ENCODE assay signal across 1 cellular context in the genomic region with DNA sequence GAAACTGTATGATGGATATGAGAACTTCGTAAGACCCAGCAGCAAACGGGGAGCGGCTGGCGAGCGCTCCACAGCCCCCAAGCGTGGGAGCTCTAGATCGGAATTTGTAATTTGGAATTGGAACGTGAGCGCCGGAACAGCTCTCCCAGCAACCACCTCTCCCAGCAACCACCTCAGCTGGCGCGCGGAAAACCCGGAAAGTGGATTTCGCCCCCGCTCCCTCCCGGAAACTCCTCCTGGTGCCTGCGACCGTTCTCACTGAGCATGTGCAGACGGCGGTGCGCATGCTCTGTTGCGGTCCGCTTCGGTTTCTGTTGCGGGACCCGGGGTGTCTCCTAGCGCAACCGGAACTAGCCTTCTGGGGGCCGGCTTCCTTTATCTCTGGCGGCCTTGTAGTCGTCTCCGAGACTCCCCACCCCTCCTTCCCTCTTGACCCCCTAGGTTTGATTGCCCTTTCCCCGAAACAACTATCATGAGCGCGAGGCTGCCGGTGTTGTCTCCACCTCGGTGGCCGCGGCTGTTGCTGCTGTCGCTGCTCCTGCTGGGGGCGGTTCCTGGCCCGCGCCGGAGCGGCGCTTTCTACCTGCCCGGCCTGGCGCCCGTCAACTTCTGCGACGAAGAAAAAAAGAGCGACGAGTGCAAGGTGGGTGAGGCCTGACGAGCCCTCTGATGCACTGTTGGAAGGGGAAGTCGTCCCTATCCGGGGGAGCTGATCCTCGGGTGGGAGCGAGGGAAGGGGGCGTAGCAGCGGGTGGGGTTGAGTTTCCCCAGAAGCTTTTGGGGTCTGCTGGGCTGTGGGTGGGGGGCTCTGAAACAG.
TF ChIP-seq lines count a peak whose summit lies in the region.

A gene with protein sequence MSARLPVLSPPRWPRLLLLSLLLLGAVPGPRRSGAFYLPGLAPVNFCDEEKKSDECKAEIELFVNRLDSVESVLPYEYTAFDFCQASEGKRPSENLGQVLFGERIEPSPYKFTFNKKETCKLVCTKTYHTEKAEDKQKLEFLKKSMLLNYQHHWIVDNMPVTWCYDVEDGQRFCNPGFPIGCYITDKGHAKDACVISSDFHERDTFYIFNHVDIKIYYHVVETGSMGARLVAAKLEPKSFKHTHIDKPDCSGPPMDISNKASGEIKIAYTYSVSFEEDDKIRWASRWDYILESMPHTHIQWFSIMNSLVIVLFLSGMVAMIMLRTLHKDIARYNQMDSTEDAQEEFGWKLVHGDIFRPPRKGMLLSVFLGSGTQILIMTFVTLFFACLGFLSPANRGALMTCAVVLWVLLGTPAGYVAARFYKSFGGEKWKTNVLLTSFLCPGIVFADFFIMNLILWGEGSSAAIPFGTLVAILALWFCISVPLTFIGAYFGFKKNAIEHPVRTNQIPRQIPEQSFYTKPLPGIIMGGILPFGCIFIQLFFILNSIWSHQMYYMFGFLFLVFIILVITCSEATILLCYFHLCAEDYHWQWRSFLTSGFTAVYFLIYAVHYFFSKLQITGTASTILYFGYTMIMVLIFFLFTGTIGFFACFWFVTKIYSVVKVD (plus strand): TSS at position 338 of the 817 bp plus-strand sequence. CDS start 135 bp downstream, at position 473.

TF ChIP-seq in HepG2, 621 proteins besides CTCF, POLR2A, EP300 and RAD21 (continued from another document and continues in another):
- TF ChIP-seq ZNF230 (CRISPR knock-in tag; IDR thresholded peaks at IDR 0.05) (0 out of 2 replicates have a peak, but pooled peaks have one; percentile 21), ZFAT (CRISPR knock-in tag; conservative IDR thresholded peaks at IDR 0.05) (no peak), ISX (CRISPR knock-in tag; conservative IDR thresholded peaks at IDR 0.05) (no peak), CENPT (CRISPR knock-in tag; IDR thresholded peaks at IDR 0.05; ENCODE audit: low read depth) (no peak), ZNF30 (CRISPR knock-in tag; IDR thresholded peaks at IDR 0.05) (no peak), KAT7 (CRISPR knock-in tag; IDR thresholded peaks at IDR 0.05; ENCODE audit: borderline replicate concordance) (peak; percentile 87; the same call in 1 of the 2 replicates), ZNF510 (CRISPR knock-in tag; IDR thresholded peaks at IDR 0.05; ENCODE audit: low read depth) (peak; percentile 84; the same call in 1 of the 2 replicates), SAP130 (CRISPR knock-in tag; IDR thresholded peaks at IDR 0.05; ENCODE audit: low read depth) (peak; percentile 95), NFYB (CRISPR knock-in tag; IDR thresholded peaks at IDR 0.05) (0 out of 2 replicates have a peak, but pooled peaks have one; percentile 15), PAWR (CRISPR knock-in tag; IDR thresholded peaks at IDR 0.05; ENCODE audit: borderline replicate concordance) (no peak), ZNF772 (CRISPR knock-in tag; IDR thresholded peaks at IDR 0.05) (peak; percentile 91), PTBP1 (IDR thresholded peaks at IDR 0.05; ENCODE audit: low read depth, low read length, poor library complexity, severe bottlenecking) (no peak), RFX3 (CRISPR knock-in tag; IDR thresholded peaks at IDR 0.05) (peak; percentile 31; the same call in 1 of the 2 replicates), JUN (CRISPR knock-in tag; IDR thresholded peaks at IDR 0.05) (peak; percentile 50; the same call in 1 of the 2 replicates), KLF6 (CRISPR knock-in tag; IDR thresholded peaks at IDR 0.05) (0 out of 2 replicates have a peak, but pooled peaks have one; percentile 39), HHEX (CRISPR knock-in tag; IDR thresholded peaks at IDR 0.05) (no peak), ZFP37 (CRISPR knock-in tag; IDR thresholded peaks at IDR 0.05; ENCODE audit: borderline replicate concordance) (0 out of 2 replicates have a peak, but pooled peaks have one; percentile 30), ZNF768 (CRISPR knock-in tag; IDR thresholded peaks at IDR 0.05) (no peak; the same call in 1 of the 2 replicates), ZNF317 (CRISPR knock-in tag; IDR thresholded peaks at IDR 0.05) (no peak), ATF7-NPFF (CRISPR knock-in tag; IDR thresholded peaks at IDR 0.05; ENCODE audit: low read depth) (no peak), E2F2 (CRISPR knock-in tag; IDR thresholded peaks at IDR 0.05; ENCODE audit: borderline replicate concordance) (no peak), RFX5 (IDR thresholded peaks at IDR 0.05; ENCODE audit: low read depth, low read length) (no peak), ZNF567 (CRISPR knock-in tag; IDR thresholded peaks at IDR 0.05; ENCODE audit: borderline replicate concordance) (no peak), MED1 (CRISPR knock-in tag; IDR thresholded peaks at IDR 0.05) (peak; percentile 62), ZNF644 (CRISPR knock-in tag; IDR thresholded peaks at IDR 0.05; ENCODE audit: low read depth) (no peak), ZBTB43 (CRISPR knock-in tag; conservative IDR thresholded peaks at IDR 0.05) (no peak), SRY (CRISPR knock-in tag; IDR thresholded peaks at IDR 0.05) (0 out of 2 replicates have a peak, but pooled peaks have one; percentile 62), FOXK2 (IDR thresholded peaks at IDR 0.05) (0 out of 2 replicates have a peak, but pooled peaks have one; percentile 19), MAFF (IDR thresholded peaks at IDR 0.05; ENCODE audit: low read depth, low read length) (no peak), ZNF800 (CRISPR knock-in tag; IDR thresholded peaks at IDR 0.05) (no peak), SIX1 (CRISPR knock-in tag; IDR thresholded peaks at IDR 0.05; ENCODE audit: borderline replicate concordance) (no peak), TFE3 (CRISPR knock-in tag; IDR thresholded peaks at IDR 0.05) (0 out of 2 replicates have a peak, but pooled peaks have one; percentile 23), HMG20A (CRISPR knock-in tag; IDR thresholded peaks at IDR 0.05; ENCODE audit: borderline replicate concordance) (no peak), ZEB1 (IDR thresholded peaks at IDR 0.05; ENCODE audit: insufficient replicate concordance, low read depth) (peak; percentile 65), MXD4 (CRISPR knock-in tag; IDR thresholded peaks at IDR 0.05) (peak; percentile 34; the same call in 1 of the 2 replicates)
- TF ChIP-seq, protein P1, sequence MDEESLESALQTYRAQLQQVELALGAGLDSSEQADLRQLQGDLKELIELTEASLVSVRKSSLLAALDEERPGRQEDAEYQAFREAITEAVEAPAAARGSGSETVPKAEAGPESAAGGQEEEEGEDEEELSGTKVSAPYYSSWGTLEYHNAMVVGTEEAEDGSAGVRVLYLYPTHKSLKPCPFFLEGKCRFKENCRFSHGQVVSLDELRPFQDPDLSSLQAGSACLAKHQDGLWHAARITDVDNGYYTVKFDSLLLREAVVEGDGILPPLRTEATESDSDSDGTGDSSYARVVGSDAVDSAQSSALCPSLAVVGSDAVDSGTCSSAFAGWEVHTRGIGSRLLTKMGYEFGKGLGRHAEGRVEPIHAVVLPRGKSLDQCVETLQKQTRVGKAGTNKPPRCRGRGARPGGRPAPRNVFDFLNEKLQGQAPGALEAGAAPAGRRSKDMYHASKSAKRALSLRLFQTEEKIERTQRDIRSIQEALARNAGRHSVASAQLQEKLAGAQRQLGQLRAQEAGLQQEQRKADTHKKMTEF (CRISPR knock-in tag; IDR thresholded peaks at IDR 0.05): peak; percentile 83; the same call in 1 of the 2 replicates
- TF ChIP-seq, protein P2, sequence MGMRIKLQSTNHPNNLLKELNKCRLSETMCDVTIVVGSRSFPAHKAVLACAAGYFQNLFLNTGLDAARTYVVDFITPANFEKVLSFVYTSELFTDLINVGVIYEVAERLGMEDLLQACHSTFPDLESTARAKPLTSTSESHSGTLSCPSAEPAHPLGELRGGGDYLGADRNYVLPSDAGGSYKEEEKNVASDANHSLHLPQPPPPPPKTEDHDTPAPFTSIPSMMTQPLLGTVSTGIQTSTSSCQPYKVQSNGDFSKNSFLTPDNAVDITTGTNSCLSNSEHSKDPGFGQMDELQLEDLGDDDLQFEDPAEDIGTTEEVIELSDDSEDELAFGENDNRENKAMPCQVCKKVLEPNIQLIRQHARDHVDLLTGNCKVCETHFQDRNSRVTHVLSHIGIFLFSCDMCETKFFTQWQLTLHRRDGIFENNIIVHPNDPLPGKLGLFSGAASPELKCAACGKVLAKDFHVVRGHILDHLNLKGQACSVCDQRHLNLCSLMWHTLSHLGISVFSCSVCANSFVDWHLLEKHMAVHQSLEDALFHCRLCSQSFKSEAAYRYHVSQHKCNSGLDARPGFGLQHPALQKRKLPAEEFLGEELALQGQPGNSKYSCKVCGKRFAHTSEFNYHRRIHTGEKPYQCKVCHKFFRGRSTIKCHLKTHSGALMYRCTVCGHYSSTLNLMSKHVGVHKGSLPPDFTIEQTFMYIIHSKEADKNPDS (CRISPR knock-in tag; IDR thresholded peaks at IDR 0.05): peak; percentile 54; the same call in 1 of the 2 replicates
- TF ChIP-seq, protein P3, sequence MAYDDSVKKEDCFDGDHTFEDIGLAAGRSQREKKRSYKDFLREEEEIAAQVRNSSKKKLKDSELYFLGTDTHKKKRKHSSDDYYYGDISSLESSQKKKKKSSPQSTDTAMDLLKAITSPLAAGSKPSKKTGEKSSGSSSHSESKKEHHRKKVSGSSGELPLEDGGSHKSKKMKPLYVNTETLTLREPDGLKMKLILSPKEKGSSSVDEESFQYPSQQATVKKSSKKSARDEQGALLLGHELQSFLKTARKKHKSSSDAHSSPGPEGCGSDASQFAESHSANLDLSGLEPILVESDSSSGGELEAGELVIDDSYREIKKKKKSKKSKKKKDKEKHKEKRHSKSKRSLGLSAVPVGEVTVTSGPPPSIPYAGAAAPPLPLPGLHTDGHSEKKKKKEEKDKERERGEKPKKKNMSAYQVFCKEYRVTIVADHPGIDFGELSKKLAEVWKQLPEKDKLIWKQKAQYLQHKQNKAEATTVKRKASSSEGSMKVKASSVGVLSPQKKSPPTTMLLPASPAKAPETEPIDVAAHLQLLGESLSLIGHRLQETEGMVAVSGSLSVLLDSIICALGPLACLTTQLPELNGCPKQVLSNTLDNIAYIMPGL (CRISPR knock-in tag; IDR thresholded peaks at IDR 0.05; ENCODE audit: borderline replicate concordance in 1 of 2, low read depth in 1 of 2): peak; percentile 63 to 85; a peak in 2 of 4 replicates
- TF ChIP-seq, protein P4, sequence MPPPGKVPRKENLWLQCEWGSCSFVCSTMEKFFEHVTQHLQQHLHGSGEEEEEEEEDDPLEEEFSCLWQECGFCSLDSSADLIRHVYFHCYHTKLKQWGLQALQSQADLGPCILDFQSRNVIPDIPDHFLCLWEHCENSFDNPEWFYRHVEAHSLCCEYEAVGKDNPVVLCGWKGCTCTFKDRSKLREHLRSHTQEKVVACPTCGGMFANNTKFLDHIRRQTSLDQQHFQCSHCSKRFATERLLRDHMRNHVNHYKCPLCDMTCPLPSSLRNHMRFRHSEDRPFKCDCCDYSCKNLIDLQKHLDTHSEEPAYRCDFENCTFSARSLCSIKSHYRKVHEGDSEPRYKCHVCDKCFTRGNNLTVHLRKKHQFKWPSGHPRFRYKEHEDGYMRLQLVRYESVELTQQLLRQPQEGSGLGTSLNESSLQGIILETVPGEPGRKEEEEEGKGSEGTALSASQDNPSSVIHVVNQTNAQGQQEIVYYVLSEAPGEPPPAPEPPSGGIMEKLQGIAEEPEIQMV (CRISPR knock-in tag; IDR thresholded peaks at IDR 0.05; ENCODE audit: low read depth): no peak
- TF ChIP-seq, protein P5, sequence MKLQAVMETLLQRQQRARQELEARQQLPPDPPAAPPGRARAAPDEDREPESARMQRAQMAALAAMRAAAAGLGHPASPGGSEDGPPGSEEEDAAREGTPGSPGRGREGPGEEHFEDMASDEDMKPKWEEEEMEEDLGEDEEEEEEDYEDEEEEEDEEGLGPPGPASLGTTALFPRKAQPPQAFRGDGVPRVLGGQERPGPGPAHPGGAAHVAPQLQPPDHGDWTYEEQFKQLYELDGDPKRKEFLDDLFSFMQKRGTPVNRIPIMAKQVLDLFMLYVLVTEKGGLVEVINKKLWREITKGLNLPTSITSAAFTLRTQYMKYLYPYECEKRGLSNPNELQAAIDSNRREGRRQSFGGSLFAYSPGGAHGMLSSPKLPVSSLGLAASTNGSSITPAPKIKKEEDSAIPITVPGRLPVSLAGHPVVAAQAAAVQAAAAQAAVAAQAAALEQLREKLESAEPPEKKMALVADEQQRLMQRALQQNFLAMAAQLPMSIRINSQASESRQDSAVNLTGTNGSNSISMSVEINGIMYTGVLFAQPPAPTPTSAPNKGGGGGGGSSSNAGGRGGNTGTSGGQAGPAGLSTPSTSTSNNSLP (IDR thresholded peaks at IDR 0.05; ENCODE audit: low read depth, low read length): no peak; the same call in 1 of the 2 replicates
